In genomic region chr20:36399147-36399968, GRCh38 we compare ENCODE assay signal across 8 cellular contexts.
A peak's percentile ranks its signal among the peaks of the same experiment; 100 is the strongest.
DNase-seq lines count a peak whose midpoint lies in the region; ATAC-seq and TF ChIP-seq lines count a peak whose summit lies in the region.

No MANE protein-coding gene starts in this region.

- H2AFZ ChIP-seq in OCI-LY3 (ENCODE audit: low read depth, low read length), result peak overlapping the region; percentile 18; the same call in 1 of the 2 replicates

- H3K4me1 ChIP-seq in OCI-LY3 (ENCODE audit: low read length), result no peaks in the 10 kb centered on the region
- no peaks in the 10 kb centered on the region for H3K4me1 ChIP-seq in lower lobe of right lung
- H3K4me1 ChIP-seq in gastroesophageal sphincter, result no peaks in the 10 kb centered on the region

- H3K27me3 ChIP-seq in OCI-LY3 (ENCODE audit: low read depth, low read length) (peaks cover 15% of the 10 kb centered on the region; the same call in 1 of the 2 replicates), lower lobe of right lung (ENCODE audit: low read depth) (peaks cover 19% of the 10 kb centered on the region), gastroesophageal sphincter (peaks cover 76% of the 10 kb centered on the region)

- 0 out of 2 replicates have a peak overlapping the region, but pooled peaks have one; percentile 5 for H3K4me2 ChIP-seq in OCI-LY3 (ENCODE audit: low read length)

- 27 to 53% methylated on average over 2 to 3 of the region's 6 CpGs for WGBS in gastroesophageal sphincter (ENCODE audit: low coverage in 1 of 2), 2 donors

- ATAC-seq in lower lobe of right lung (peak in 1 of 2 donors; percentile 29), gastroesophageal sphincter (no peak)

- no peaks in the 10 kb centered on the region for H3K79me2 ChIP-seq in OCI-LY3 (ENCODE audit: low read length)

- no peak overlapping the region for H3K4me3 ChIP-seq in OCI-LY3 (ENCODE audit: low read length)
- no peak overlapping the region for H3K4me3 ChIP-seq in lower lobe of right lung
- H3K4me3 ChIP-seq in gastroesophageal sphincter, result no peak overlapping the region

- H3K36me3 ChIP-seq in OCI-LY3 (replicated peaks; ENCODE audit: low read depth, low read length) (no peaks in the 10 kb centered on the region), lower lobe of right lung (no peaks in the 10 kb centered on the region), gastroesophageal sphincter (no peaks in the 10 kb centered on the region)

- no peak for TF ChIP-seq EP300 in gastroesophageal sphincter (IDR thresholded peaks at IDR 0.05)

- TF ChIP-seq CTCF in OCI-LY3 (IDR thresholded peaks at IDR 0.05; ENCODE audit: low read depth, low read length) (peak; percentile 71), lower lobe of right lung (IDR thresholded peaks at IDR 0.05) (peak; percentile 12), gastroesophageal sphincter (IDR thresholded peaks at IDR 0.05) (no peak)

- H3K9me3 ChIP-seq in OCI-LY3 (ENCODE audit: insufficient read depth, low read length), result no peaks in the 10 kb centered on the region
- no peaks in the 10 kb centered on the region for H3K9me3 ChIP-seq in lower lobe of right lung
- H3K9me3 ChIP-seq in gastroesophageal sphincter, result peaks cover 0 to 12% (median 0%) of the 10 kb centered on the region in 3 donors

- no peaks in the 10 kb centered on the region for H4K20me1 ChIP-seq in OCI-LY3 (ENCODE audit: insufficient read depth, low read length)

- no peak overlapping the region for H3K9ac ChIP-seq in OCI-LY3 (ENCODE audit: low read length)

- TF ChIP-seq POLR2A in gastroesophageal sphincter (IDR thresholded peaks at IDR 0.05), result no peak

- intact Hi-C loops in lower lobe of right lung (cut with DNase I), result no loop called here

- DNase-seq in COR-L47 (lab: John Stamatoyannopoulos, UW) (peak; percentile 14), H4 (ENCODE audit: low spot score) (peak; percentile 70), amniotic epithelial cell (ENCODE audit: low read depth) (peak; percentile 48), lower lobe of right lung (no peak), GM03348 (ENCODE audit: low spot score) (no peak)
- DNase-seq in effector CD4-positive, alpha-beta T cell, result no peak

- H3K27ac ChIP-seq in OCI-LY3 (ENCODE audit: low read length) (no peak overlapping the region), lower lobe of right lung (no peak overlapping the region), gastroesophageal sphincter (no peak overlapping the region)

Comparison
In these comparisons a context has a peak if more than half of its experiments do, and no peak if none do; other contexts are left out.
1. DNase-seq: peak in COR-L47 (single experiment), H4 (single experiment) and amniotic epithelial cell (single experiment); none in lower lobe of right lung (single experiment), GM03348 (single experiment) and effector CD4-positive, alpha-beta T cell (single experiment).
2. CTCF ChIP-seq: peak in OCI-LY3 (single experiment) and lower lobe of right lung (single experiment); none in gastroesophageal sphincter (0 of 4).